Comparison of ENCODE assay signal across 13 cellular contexts in the genomic region with DNA sequence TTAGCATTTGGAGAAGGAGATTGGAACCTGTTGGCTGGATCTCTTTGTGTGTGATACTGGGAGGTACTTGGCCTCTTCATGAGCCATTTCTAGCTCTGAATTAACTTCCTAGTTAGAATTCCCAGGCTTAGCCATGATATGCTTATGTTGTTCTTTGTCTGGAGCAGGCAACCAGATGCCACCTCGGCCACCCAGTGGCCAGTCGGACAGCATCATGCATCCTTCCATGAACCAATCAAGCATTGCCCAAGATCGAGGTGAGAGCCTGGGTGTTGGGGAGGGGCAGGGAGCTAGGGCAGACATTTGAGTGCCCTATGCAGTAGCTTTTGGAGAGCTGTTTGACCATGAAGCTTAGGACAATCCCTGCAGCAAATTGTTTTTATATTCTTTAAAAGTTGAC. TPM values are rescaled to one million over a fixed set of nuclear protein-coding genes. Genes with fewer than 3 reads are reported as not detected.
DNase-seq lines count a peak whose midpoint lies in the region; ATAC-seq, FAIRE-seq and TF ChIP-seq lines count a peak whose summit lies in the region.
"Had no signal": no experiment of that assay in that cellular context is flagged by ENCODE, and none has a peak within 500 bp of the region (broad histone marks: within the 10 kb centered on the region; RNA-seq: fewer than 3 reads in every experiment).

No MANE protein-coding gene starts in this region.

- in situ Hi-C loops in transverse colon (cut with MboI; ENCODE audit: low pct_ligation_motif_present in 1 of 4, low pct_unique_long_range_greater_than_20kb in 1 of 4, low sequenced_read_pairs in 3 of 4) = no loop called here

- no peak overlapping the region for H2AFZ ChIP-seq in HCT116 (ENCODE audit: low read depth, low read length, poor library complexity, severe bottlenecking)
- H2AFZ ChIP-seq in astrocyte (ENCODE audit: low read depth, low read length) = no peak overlapping the region

- FAIRE-seq in astrocyte (lab: Jason Lieb, UNC) = no peak
- FAIRE-seq: K562 had no signal

- TF ChIP-seq EP300 in transverse colon (IDR thresholded peaks at IDR 0.05; ENCODE audit: low read depth) = no peak

- no peaks in the 10 kb centered on the region for H3K27me3 Mint-ChIP-seq in astrocyte (ENCODE audit: low read depth, unreplicated experiment)

- no peak overlapping the region for H3K4me3 Mint-ChIP-seq in astrocyte (ENCODE audit: unreplicated experiment)

- RAD21 ChIA-PET in HCT116 (lab: Charles Lee; ENCODE audit: low non-redundant PET in 1 of 2, low total read pairs in 2 of 2, uncharacterized antibody in 2 of 2, unreplicated experiment in 2 of 2) = no interaction called here

- H3K9me3 ChIP-seq in HCT116 (ENCODE audit: control insufficient read depth in 1 of 2, insufficient read depth in 1 of 2, low read depth in 1 of 2, low read length in 2 of 2) (no peaks in the 10 kb centered on the region), astrocyte (ENCODE audit: insufficient read depth, low read depth, low read length) (no peaks in the 10 kb centered on the region), lower lobe of right lung (no peaks in the 10 kb centered on the region), transverse colon (no peaks in the 10 kb centered on the region), vagina (no peaks in the 10 kb centered on the region)

- H3K9ac ChIP-seq in HCT116 (ENCODE audit: low read length) = no peak overlapping the region
- no peak overlapping the region for H3K9ac ChIP-seq in astrocyte (ENCODE audit: low read length)

- ATAC-seq in HCT116 (peak; percentile 86), lower lobe of right lung (peak; percentile 31 to 38), HG03108 (IDR thresholded peaks at IDR 0.05; ENCODE audit: unreplicated experiment) (no peak)
- ATAC-seq: K562 had no signal

- 55% methylated on average over 3 of the region's 3 CpGs; no CpG with 5 or more reads in 1 of the 2 donors for WGBS in transverse colon (ENCODE audit: low coverage in 1 of 2), 2 donors

- CTCF ChIA-PET in BJ (lab: Yijun Ruan, JAX) (interaction anchor here (0.6 to 1.1 kb wide), 3 partner anchors 11 to 64 kb away, joined by 3 to 4 read pairs (median 3); no protein-coding TSS in a partner anchor), HCT116 (lab: Charles Lee) (interaction anchor here (1.5 kb wide), 1 partner anchor 159 kb away, joined by 3 read pairs; no protein-coding TSS in a partner anchor)

- H3K27me3 ChIP-seq in BJ (ENCODE audit: control insufficient read depth, insufficient read depth, low read length) = no peaks in the 10 kb centered on the region
- H3K27me3 ChIP-seq in HCT116 (ENCODE audit: insufficient read depth, low read length) = no peaks in the 10 kb centered on the region
- H3K27me3 ChIP-seq in astrocyte (ENCODE audit: insufficient read depth, low read length) = no peaks in the 10 kb centered on the region
- no peaks in the 10 kb centered on the region for H3K27me3 ChIP-seq in lower lobe of right lung (ENCODE audit: low read depth)
- H3K27me3 ChIP-seq in transverse colon = no peaks in the 10 kb centered on the region
- no peaks in the 10 kb centered on the region for H3K27me3 ChIP-seq in vagina

- 0 out of 2 replicates have a peak overlapping the region, but pooled peaks have one; percentile 13 for H3K27ac ChIP-seq in HCT116 (ENCODE audit: low read depth, low read length)
- H3K27ac ChIP-seq in astrocyte (ENCODE audit: low read depth, low read length) = no peak overlapping the region
- no peak overlapping the region for H3K27ac ChIP-seq in lower lobe of right lung
- H3K27ac ChIP-seq in transverse colon = no peak overlapping the region
- no peak overlapping the region for H3K27ac ChIP-seq in vagina

- H3K27ac Mint-ChIP-seq in astrocyte (ENCODE audit: unreplicated experiment) = no peak overlapping the region

- no TSS peak for BruUV-seq in HCT116 (replicated peaks; lab: Mats Ljungman, UMichigan)

- peaks cover 24% of the 10 kb centered on the region for H3K36me3 Mint-ChIP-seq in astrocyte (ENCODE audit: low read depth, unreplicated experiment)

- no peaks in the 10 kb centered on the region for H3K9me3 Mint-ChIP-seq in astrocyte (ENCODE audit: unreplicated experiment)

- intact Hi-C loops in HCT116 (cut with micrococcal nuclease) (no loop called here), lower lobe of right lung (cut with DNase I) (no loop called here), transverse colon (cut with DNase I; ENCODE audit: low total_unique reads) (no loop called here), vagina (cut with DNase I) (no loop called here)

- H4K20me1 ChIP-seq in HCT116 (ENCODE audit: insufficient read depth) = 0 out of 2 replicates have a peak, but pooled peaks cover 5% of the 10 kb centered on the region
- H4K20me1 ChIP-seq in astrocyte (ENCODE audit: insufficient read depth, low read length) = peaks cover 57% of the 10 kb centered on the region

- H3K4me2 ChIP-seq in HCT116 (ENCODE audit: low read length) (no peak overlapping the region), astrocyte (ENCODE audit: low read length) (no peak overlapping the region)

- TF ChIP-seq CTCF in BJ (IDR thresholded peaks at IDR 0.05; ENCODE audit: insufficient read depth, low read depth, low read length) (peak; percentile 15; the same call in 1 of the 2 replicates), HCT116 (IDR thresholded peaks at IDR 0.05 in 2 of 3, conservative IDR thresholded peaks at IDR 0.05 in 1 of 3; ENCODE audit: borderline replicate concordance in 1 of 3, insufficient read depth in 1 of 3, low read depth in 2 of 3, low read length in 2 of 3) (peak in 2 of 3 experiments; percentile 35 to 47; a peak in 4 of 6 replicates), astrocyte (IDR thresholded peaks at IDR 0.05; ENCODE audit: insufficient read depth, low read depth, low read length) (peak; percentile 8), lower lobe of right lung (IDR thresholded peaks at IDR 0.05) (no peak), transverse colon (IDR thresholded peaks at IDR 0.05) (no peak), vagina (IDR thresholded peaks at IDR 0.05) (no peak)

- no peaks in the 10 kb centered on the region for H3K4me1 ChIP-seq in HCT116 (ENCODE audit: control insufficient read depth in 1 of 2, insufficient read depth in 2 of 2, low read length in 2 of 2)
- no peaks in the 10 kb centered on the region for H3K4me1 ChIP-seq in astrocyte (ENCODE audit: insufficient read depth, low read length)
- H3K4me1 ChIP-seq in lower lobe of right lung = no peaks in the 10 kb centered on the region
- H3K4me1 ChIP-seq in transverse colon = peaks cover 0 to 5% (median 0%) of the 10 kb centered on the region in 4 donors
- H3K4me1 ChIP-seq in vagina = peaks cover 4% of the 10 kb centered on the region

- no peak for TF ChIP-seq RAD21 in HCT116 (IDR thresholded peaks at IDR 0.05; ENCODE audit: low read depth)

- H3K4me1 Mint-ChIP-seq in astrocyte (ENCODE audit: low read depth, unreplicated experiment) = no peaks in the 10 kb centered on the region

- H3K79me2 ChIP-seq in HCT116 (ENCODE audit: insufficient read depth, low read length) (peaks cover 59% of the 10 kb centered on the region; the same call in 1 of the 2 replicates), astrocyte (ENCODE audit: insufficient read depth, low read length) (peaks cover 78% of the 10 kb centered on the region)

- DNase-seq in BJ (ENCODE audit: low read depth) = no peak
- no peak for DNase-seq in HCT116 (ENCODE audit: low read depth, low spot score)
- DNase-seq in astrocyte (ENCODE audit: low read depth) = no peak
- DNase-seq in lower lobe of right lung = no peak
- DNase-seq in transverse colon = no peak
- no peak for DNase-seq in activated CD4-positive, CD25-positive, alpha-beta regulatory T cell treated with anti-CD3 and anti-CD28 coated beads, Interleukin-2, amount 50 U/mL, for 72 hours
- DNase-seq in vagina (ENCODE audit: extremely low spot score in 2 of 2) = no peak
- DNase-seq: activated CD4-positive, alpha-beta T cell treated with anti-CD3 and anti-CD28 coated beads, Interleukin-2, amount 50 U/mL, for 4 hours; DMS153; NCI-H446; stimulated activated CD4-positive, alpha-beta T cell treated with anti-CD3 and anti-CD28 coated beads, Interleukin-4, amount 100 ng/mL, for 1 hour had no signal

- POLR2A ChIA-PET in BJ (lab: Charles Lee) = no interaction called here
- POLR2A ChIA-PET in HCT116 (lab: Charles Lee) = no interaction called here

- H3K9me2 ChIP-seq in HCT116 (ENCODE audit: insufficient read depth) = no peaks in the 10 kb centered on the region

- peaks cover 31% of the 10 kb centered on the region for H3K36me3 ChIP-seq in BJ (ENCODE audit: control insufficient read depth, insufficient read depth, low read length)
- peaks cover 45 to 50% of the 10 kb centered on the region in 2 experiments for H3K36me3 ChIP-seq in HCT116 (ENCODE audit: control insufficient read depth in 1 of 2, insufficient read depth in 2 of 2, low read length in 2 of 2)
- peaks cover 48% of the 10 kb centered on the region for H3K36me3 ChIP-seq in astrocyte (ENCODE audit: insufficient read depth, low read length)
- H3K36me3 ChIP-seq in lower lobe of right lung = peaks cover 97% of the 10 kb centered on the region
- peaks cover 0 to 40% (median 20%) of the 10 kb centered on the region in 4 donors for H3K36me3 ChIP-seq in transverse colon
- peaks cover 0 to 62% of the 10 kb centered on the region in 2 donors for H3K36me3 ChIP-seq in vagina

- TF ChIP-seq POLR2A in HCT116 (IDR thresholded peaks at IDR 0.05; ENCODE audit: borderline replicate concordance, extremely low read depth, insufficient read depth, insufficient read length) (no peak), transverse colon (IDR thresholded peaks at IDR 0.05) (no peak), vagina (IDR thresholded peaks at IDR 0.05) (no peak)

- no peak overlapping the region for H3K4me3 ChIP-seq in BJ (ENCODE audit: low read depth, low read length)
- H3K4me3 ChIP-seq in HCT116 (replicated peaks in 1 of 2; ENCODE audit: low read depth in 1 of 2, low read length in 2 of 2) = no peak overlapping the region
- no peak overlapping the region for H3K4me3 ChIP-seq in astrocyte (ENCODE audit: insufficient read depth, low read depth, low read length)
- H3K4me3 ChIP-seq in lower lobe of right lung = no peak overlapping the region
- no peak overlapping the region for H3K4me3 ChIP-seq in transverse colon
- no peak overlapping the region for H3K4me3 ChIP-seq in vagina
- H3K4me3 ChIP-seq: K562 had no signal

TF ChIP-seq in HCT116, 20 proteins besides CTCF, POLR2A, EP300 and RAD21 (continues in another document):
- TF ChIP-seq ELF1 (IDR thresholded peaks at IDR 0.05; ENCODE audit: borderline replicate concordance, low read depth) (no peak), EGR1 (IDR thresholded peaks at IDR 0.05; ENCODE audit: low read depth) (no peak), ZNF274 (IDR thresholded peaks at IDR 0.05; ENCODE audit: low read depth, low read length) (no peak)

RNA-seq across cellular contexts. Expression of a gene that starts 26.5 kb away (rescaled TPM):
- polyA plus RNA-seq in BJ (2011; rRNA removed) = 25.7 and 28.0 TPM in 2 replicates
- polyA minus RNA-seq in BJ (2011; rRNA and poly(A)+ RNA removed) = 23.0 and 34.3 TPM in 2 replicates
- 13.2 TPM for total RNA-seq in HCT116 (2021; ENCODE audit: unreplicated experiment)
- polyA plus RNA-seq in HCT116 (2012) = 13.8 and 16.8 TPM in 2 replicates
- total RNA-seq in astrocyte = 7.9 and 10.6 TPM in 2 replicates
- total RNA-seq in lower lobe of right lung = 20.3 TPM
- 10 to 100 TPM; 16.1 to 32.2 (median 24.2) TPM for total RNA-seq in transverse colon
- total RNA-seq in vagina = 8.1 TPM

Comparison
In these comparisons a context has a peak if more than half of its experiments do, and no peak if none do; other contexts are left out.
1. CTCF ChIP-seq: peak in BJ (single experiment), HCT116 (2 of 3) and astrocyte (single experiment); none in lower lobe of right lung (single experiment), transverse colon (0 of 5) and vagina (0 of 3).